Comparison of ENCODE assay signal across 9 cellular contexts in genomic region chr6:43702147-43702521, GRCh38. TPM values are rescaled to one million over a fixed set of nuclear protein-coding genes. Genes with fewer than 3 reads are reported as not detected.
DNase-seq lines count a peak whose midpoint lies in the region; ATAC-seq, FAIRE-seq and TF ChIP-seq lines count a peak whose summit lies in the region.
"Had no signal": no experiment of that assay in that cellular context is flagged by ENCODE, and none has a peak within 500 bp of the region (broad histone marks: within the 10 kb centered on the region; RNA-seq: fewer than 3 reads in every experiment).

No MANE protein-coding gene starts in this region.

- no peak overlapping the region for H2BK5ac ChIP-seq in H9 (ENCODE audit: insufficient read length, low read length)

- H4K91ac ChIP-seq in H9 (ENCODE audit: insufficient read length, low read depth, low read length): no peak overlapping the region

- no peak overlapping the region for H3K14ac ChIP-seq in H9 (ENCODE audit: insufficient read depth, low read length)

- no peak overlapping the region for H2AK5ac ChIP-seq in H9 (ENCODE audit: insufficient read length, low read length)

- no peaks in the 10 kb centered on the region for H3K79me2 ChIP-seq in H9 (ENCODE audit: insufficient read depth, low read length)

- no peak overlapping the region for H3K4ac ChIP-seq in H9 (ENCODE audit: low read depth, low read length)

- TF ChIP-seq CTCF in H9 (conservative IDR thresholded peaks at IDR 0.05) (no peak), body of pancreas (IDR thresholded peaks at IDR 0.05) (no peak), liver (IDR thresholded peaks at IDR 0.05; ENCODE audit: low read depth, low read length, missing input control) (no peak)

- H3K4me3 ChIP-seq in body of pancreas (no peak overlapping the region), liver (ENCODE audit: low read depth in 1 of 3, low read length in 3 of 3) (no peak overlapping the region), small intestine (ENCODE audit: low read depth in 1 of 2, low read length in 2 of 2) (no peak overlapping the region)

- H3K36me3 ChIP-seq in body of pancreas (replicated peaks in 1 of 2; ENCODE audit: insufficient read depth in 1 of 2, low read depth in 2 of 2): no peaks in the 10 kb centered on the region
- H3K36me3 ChIP-seq in liver (ENCODE audit: control insufficient read depth in 4 of 4, insufficient read depth in 3 of 4, low read depth in 1 of 4, low read length in 3 of 4): no peaks in the 10 kb centered on the region
- H3K36me3 ChIP-seq in small intestine (ENCODE audit: control insufficient read depth in 2 of 2, insufficient read depth in 2 of 2, low read length in 2 of 2): no peaks in the 10 kb centered on the region

- no peaks in the 10 kb centered on the region for H3K23me2 ChIP-seq in H9 (ENCODE audit: insufficient read length, low read depth, low read length, poor library complexity, severe bottlenecking)

- no peak overlapping the region for H3T11ph ChIP-seq in H9 (ENCODE audit: low read length)

- no peak for TF ChIP-seq RAD21 in liver (IDR thresholded peaks at IDR 0.05)

- H2BK20ac ChIP-seq in H9 (ENCODE audit: low read depth, low read length, poor library complexity, severe bottlenecking): no peak overlapping the region

- H3K9me3 Mint-ChIP-seq in H9: no peaks in the 10 kb centered on the region
- H3K9me3 Mint-ChIP-seq: activated naive CD4-positive, alpha-beta T cell treated with anti-CD3 and anti-CD28 coated beads for 36 hours had no signal

- H3K4me1 Mint-ChIP-seq in H9: peaks cover 72 to 84% of the 10 kb centered on the region in 2 experiments

- H3K4me1 ChIP-seq in H9 (ENCODE audit: insufficient read depth, low read length) (peaks cover 19% of the 10 kb centered on the region; the same call in 1 of the 2 replicates), body of pancreas (peaks cover 65% of the 10 kb centered on the region), liver (ENCODE audit: control insufficient read depth in 4 of 4, insufficient read depth in 4 of 4, low read length in 3 of 4) (peaks cover 0 to 8% (median 4%) of the 10 kb centered on the region in 4 donors), small intestine (ENCODE audit: control insufficient read depth in 2 of 2, insufficient read depth in 1 of 2, low read depth in 1 of 2, low read length in 1 of 2) (peaks cover 0 to 23% of the 10 kb centered on the region in 2 donors)

- peak overlapping the region; percentile 0 for H3K27ac ChIP-seq in H9 (ENCODE audit: insufficient read length, low read depth, low read length)
- H3K27ac ChIP-seq in body of pancreas: peak overlapping the region; percentile 74 to 82 (median 78)
- H3K27ac ChIP-seq in liver (ENCODE audit: low read depth in 1 of 2, low read length in 2 of 2): peak overlapping the region; percentile 47 to 65
- peak overlapping the region; percentile 2 to 95 for H3K27ac ChIP-seq in small intestine (ENCODE audit: low read depth in 1 of 2, low read length in 1 of 2)

- H3K4me2 ChIP-seq in H9 (ENCODE audit: insufficient read depth, insufficient read length, low read length): peak overlapping the region; percentile 11

- no peaks in the 10 kb centered on the region for H3K36me3 Mint-ChIP-seq in H9 (ENCODE audit: insufficient read depth in 1 of 3, low read depth in 3 of 3)

- intact Hi-C loops in body of pancreas (cut with DNase I): no loop called here

- no peak overlapping the region for H2BK12ac ChIP-seq in H9 (ENCODE audit: insufficient read length, low read depth, low read length)

- ATAC-seq in body of pancreas (no peak), GM18502 (IDR thresholded peaks at IDR 0.05; ENCODE audit: poor library complexity, unreplicated experiment) (no peak)

- peak overlapping the region; percentile 34 to 74 for H3K4me3 Mint-ChIP-seq in H9
- H3K4me3 Mint-ChIP-seq: activated naive CD4-positive, alpha-beta T cell treated with anti-CD3 and anti-CD28 coated beads for 36 hours had no signal

- DNase-seq in H9 (no peak), body of pancreas (no peak), small intestine (no peak), amniotic stem cell (lab: John Stamatoyannopoulos, UW) (no peak)
- no peak for DNase-seq in activated CD8-positive, alpha-beta memory T cell treated with anti-CD3 and anti-CD28 coated beads, Interleukin-2, amount 50 U/mL, for 4 hours
- no peak for DNase-seq in activated effector memory CD4-positive, alpha-beta T cell treated with anti-CD3 and anti-CD28 coated beads, Interleukin-2, amount 50 U/mL, for 16 hours

- FAIRE-seq in small intestine (lab: Jason Lieb, UNC): no peak

- H3K18ac ChIP-seq in H9 (ENCODE audit: insufficient read length, low read depth, low read length): no peak overlapping the region

- H3K56ac ChIP-seq in H9 (ENCODE audit: insufficient read length, low read depth, low read length): no peak overlapping the region

- H3K27ac Mint-ChIP-seq in H9: peak overlapping the region; percentile 72 to 99 (median 81)
- H3K27ac Mint-ChIP-seq: activated naive CD4-positive, alpha-beta T cell treated with anti-CD3 and anti-CD28 coated beads for 36 hours had no signal

- no peaks in the 10 kb centered on the region for H3K27me3 ChIP-seq in H9 (ENCODE audit: insufficient read depth, low read length)
- no peaks in the 10 kb centered on the region for H3K27me3 ChIP-seq in body of pancreas
- peaks cover 0 to 4% (median 0%) of the 10 kb centered on the region in 4 donors for H3K27me3 ChIP-seq in liver (ENCODE audit: control insufficient read depth in 4 of 4, insufficient read depth in 4 of 4, low read length in 3 of 4)
- no peaks in the 10 kb centered on the region for H3K27me3 ChIP-seq in small intestine (ENCODE audit: control insufficient read depth in 2 of 2, insufficient read depth in 2 of 2, low read length in 2 of 2)

- H2BK120ac ChIP-seq in H9 (ENCODE audit: low read depth, low read length, poor library complexity, severe bottlenecking): no peak overlapping the region

- no peaks in the 10 kb centered on the region for H4K20me1 ChIP-seq in H9 (ENCODE audit: control insufficient read depth, insufficient read depth, insufficient read length)

- WGBS in H9 (ENCODE audit: extremely low coverage, insufficient read length, low lambda C conversion rate): no CpG with 5 or more reads among the region's 2 CpGs
- WGBS in body of pancreas, 2 donors: 24 to 31% methylated on average over 2 of the region's 2 CpGs
- 33% methylated on average over 2 of the region's 2 CpGs for WGBS in liver
- WGBS in small intestine, 3 donors: 5 to 30% (median 26%) methylated on average over 2 of the region's 2 CpGs

- no peak overlapping the region for H2BK15ac ChIP-seq in H9 (ENCODE audit: low read depth, low read length)

- no peaks in the 10 kb centered on the region for H3K27me3 Mint-ChIP-seq in H9 (ENCODE audit: low read depth)

- no peak overlapping the region for H4K8ac ChIP-seq in H9 (replicated peaks; ENCODE audit: insufficient read length, low read depth, low read length)

- H3K79me1 ChIP-seq in H9 (ENCODE audit: insufficient read depth, low read depth, low read length, poor library complexity, severe bottlenecking): no peaks in the 10 kb centered on the region

- no peak overlapping the region for H4K5ac ChIP-seq in H9 (ENCODE audit: insufficient read length, low read depth, low read length)

- H3K23ac ChIP-seq in H9 (ENCODE audit: insufficient read length, low read depth, low read length): no peak overlapping the region

- H2AFZ ChIP-seq in H9 (ENCODE audit: low read length): no peak overlapping the region

- no peak for TF ChIP-seq POLR2A in body of pancreas (IDR thresholded peaks at IDR 0.05)

- H3K9me3 ChIP-seq in H9 (ENCODE audit: control insufficient read depth, low read depth, low read length): no peaks in the 10 kb centered on the region
- no peaks in the 10 kb centered on the region for H3K9me3 ChIP-seq in body of pancreas
- no peaks in the 10 kb centered on the region for H3K9me3 ChIP-seq in liver (ENCODE audit: control insufficient read depth in 4 of 4, low read length in 3 of 4)
- no peaks in the 10 kb centered on the region for H3K9me3 ChIP-seq in small intestine (ENCODE audit: control insufficient read depth, low read depth)

- H3K9ac ChIP-seq in H9 (ENCODE audit: extremely low read depth, insufficient read length, low read length) (no peak overlapping the region), liver (ENCODE audit: low read depth in 1 of 2, low read length in 2 of 2) (no peak overlapping the region)

TF ChIP-seq in liver, 16 proteins besides CTCF, POLR2A, EP300 and RAD21:
- no peak for TF ChIP-seq NR2F2 (IDR thresholded peaks at IDR 0.05)
- no peak for TF ChIP-seq HNF4A (conservative IDR thresholded peaks at IDR 0.05)
- no peak for TF ChIP-seq SP1 (IDR thresholded peaks at IDR 0.05)
- no peak for TF ChIP-seq JUND (IDR thresholded peaks at IDR 0.05)
- TF ChIP-seq HNF4G (IDR thresholded peaks at IDR 0.05): no peak
- TF ChIP-seq EGR1 (IDR thresholded peaks at IDR 0.05; ENCODE audit: low read depth in 2 of 2): no peak
- no peak for TF ChIP-seq ATF3 (IDR thresholded peaks at IDR 0.05)
TF ChIP-seq in liver: peak in this region for 0.

RNA-seq across cellular contexts. Expression of gene MRPS18A, which starts 14.5 kb away (rescaled TPM):
- total RNA-seq in H9 (2021) (65.1 and 67.3 TPM in 2 replicates), body of pancreas (10 to 100 TPM; 16.9 to 36.3 TPM), liver (10 to 100 TPM; 21.5 to 27.0 TPM)
- polyA plus RNA-seq in liver (10 to 100 TPM; 43.1 to 50.5 TPM), small intestine (100 to 1,000 TPM in 1 of 3 donors, 10 to 100 TPM in 2; 63.7 to 107 (median 66.5) TPM)

RNA-seq across cellular contexts. Expression of gene RSPH9, which starts 57.3 kb away (rescaled TPM):
- total RNA-seq in H9 (2021) (0.39 and 0.50 TPM in 2 replicates), body of pancreas (not detected), liver (under 1 TPM; under 0.01 to 0.19 TPM)
- polyA plus RNA-seq in liver (under 1 TPM; 0.09 to 0.15 TPM), small intestine (1 to 10 TPM in 1 of 3 donors, under 1 TPM in 2; 0.42 to 1.1 (median 0.81) TPM)
- total RNA-seq: activated naive CD4-positive, alpha-beta T cell treated with anti-CD3 and anti-CD28 coated beads for 36 hours had no signal

Comparison
In these comparisons a context has a peak if more than half of its experiments do, and no peak if none do; other contexts are left out.
1. H3K27ac ChIP-seq: peak in every context shown above with its lines; median percentile 78 in body of pancreas; 56 in liver; 48 in small intestine; 0 in H9.